10 cellular contexts compared by ENCODE assay signal in the genomic region with DNA sequence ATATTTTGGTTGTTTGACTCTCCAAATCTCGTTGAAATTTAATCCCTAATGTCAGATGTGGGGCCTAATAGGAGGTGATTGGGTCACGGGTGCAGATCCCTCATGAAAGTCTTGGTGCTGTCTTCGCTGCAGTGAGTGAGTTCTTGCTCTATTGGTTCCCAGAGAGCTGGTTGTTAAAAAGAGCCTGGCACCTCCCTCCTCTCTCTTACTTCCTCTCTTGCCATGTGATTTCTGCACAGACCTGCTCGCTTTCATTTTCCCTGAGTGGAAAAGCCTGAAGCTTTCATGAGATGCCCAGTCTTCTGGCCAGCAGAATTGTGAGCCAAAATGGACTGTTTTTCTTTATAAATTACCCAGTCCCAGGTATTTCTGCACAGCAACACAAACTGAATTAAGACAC.
DNase-seq lines count a peak whose midpoint lies in the region; ATAC-seq and TF ChIP-seq lines count a peak whose summit lies in the region.
"Had no signal": no experiment of that assay in that cellular context is flagged by ENCODE, and none has a peak within 500 bp of the region (broad histone marks: within the 10 kb centered on the region; RNA-seq: fewer than 3 reads in every experiment).

No MANE protein-coding gene starts in this region.

- H3K4me3 ChIP-seq in transverse colon, result no peak overlapping the region
- H3K4me3 ChIP-seq in right cardiac atrium (ENCODE audit: low read length), result no peak overlapping the region
- H3K4me3 ChIP-seq: cardiac muscle cell, heart left ventricle had no signal

- no peaks in the 10 kb centered on the region for H3K27me3 ChIP-seq in transverse colon
- H3K27me3 ChIP-seq in right cardiac atrium (ENCODE audit: control insufficient read depth, insufficient read depth), result no peaks in the 10 kb centered on the region
- H3K27me3 ChIP-seq: cardiac muscle cell, heart left ventricle, neutrophil had no signal

- H3K27ac ChIP-seq in transverse colon (no peak overlapping the region), right cardiac atrium (ENCODE audit: low read length) (no peak overlapping the region)
- H3K27ac ChIP-seq: cardiac muscle cell, heart left ventricle, neutrophil had no signal

- intact Hi-C loops in transverse colon (cut with DNase I; ENCODE audit: low total_unique reads) (no loop called here), right cardiac atrium (cut with DNase I) (no loop called here)

- no peak for TF ChIP-seq CTCF in transverse colon (IDR thresholded peaks at IDR 0.05)

- WGBS in transverse colon (ENCODE audit: low coverage in 1 of 2), 2 donors, result 56 to 61% methylated on average over 3 to 4 of the region's 4 CpGs
- WGBS in right cardiac atrium, result 75% methylated on average over 4 of the region's 4 CpGs

- TF ChIP-seq EP300 in transverse colon (IDR thresholded peaks at IDR 0.05; ENCODE audit: low read depth), result no peak

- no peaks in the 10 kb centered on the region for H3K4me1 ChIP-seq in transverse colon
- H3K4me1 ChIP-seq in right cardiac atrium (ENCODE audit: control insufficient read depth, insufficient read depth, low read length), result no peaks in the 10 kb centered on the region
- H3K4me1 ChIP-seq: heart left ventricle had no signal

- ATAC-seq in GM19397 (IDR thresholded peaks at IDR 0.05; ENCODE audit: unreplicated experiment) (peak; percentile 94), HG02973 (IDR thresholded peaks at IDR 0.05; ENCODE audit: unreplicated experiment) (peak; percentile 82), right cardiac atrium (no peak)
- ATAC-seq: heart left ventricle had no signal

- DNase-seq in NCI-H82 (lab: John Stamatoyannopoulos, UW), result peak; percentile 26
- DNase-seq in transverse colon, result peak; percentile 19
- no peak for DNase-seq in right cardiac atrium
- DNase-seq in DMS153 treated with DMSO at 0.1 percent for 48 hours (lab: John Stamatoyannopoulos, UW; ENCODE audit: unreplicated experiment), result no peak
- DNase-seq in activated CD8-positive, alpha-beta memory T cell treated with anti-CD3 and anti-CD28 coated beads, Interleukin-2, amount 50 U/mL, for 4 hours, result no peak
- DNase-seq: heart left ventricle had no signal

- no peaks in the 10 kb centered on the region for H3K36me3 ChIP-seq in transverse colon
- H3K36me3 ChIP-seq: cardiac muscle cell, heart left ventricle, neutrophil had no signal

- H3K9me3 ChIP-seq in transverse colon, result no peaks in the 10 kb centered on the region
- no peaks in the 10 kb centered on the region for H3K9me3 ChIP-seq in right cardiac atrium (ENCODE audit: control insufficient read depth, low read length)
- H3K9me3 ChIP-seq: neutrophil had no signal

- no peak for TF ChIP-seq POLR2A in transverse colon (IDR thresholded peaks at IDR 0.05)

- in situ Hi-C loops in transverse colon (cut with MboI; ENCODE audit: low pct_ligation_motif_present in 1 of 4, low pct_unique_long_range_greater_than_20kb in 1 of 4, low sequenced_read_pairs in 3 of 4), result no loop called here

Comparison
In these comparisons a context has a peak if more than half of its experiments do, and no peak if none do; other contexts are left out.
1. ATAC-seq: peak in GM19397 (single experiment) and HG02973 (single experiment); none in right cardiac atrium (0 of 2).
2. DNase-seq: peak in NCI-H82 (single experiment) and transverse colon (single experiment); none in right cardiac atrium (0 of 3), DMS153 treated with DMSO at 0.1 percent for 48 hours (single experiment) and activated CD8-positive, alpha-beta memory T cell treated with anti-CD3 and anti-CD28 coated beads, Interleukin-2, amount 50 U/mL, for 4 hours (single experiment).